In genomic region chr10:104456817-104457657, GRCh38 we compare ENCODE assay signal across 21 cellular contexts.
DNase-seq lines count a peak whose midpoint lies in the region; ATAC-seq and TF ChIP-seq lines count a peak whose summit lies in the region.
"Had no signal": no experiment of that assay in that cellular context is flagged by ENCODE, and none has a peak within 500 bp of the region (broad histone marks: within the 10 kb centered on the region; RNA-seq: fewer than 3 reads in every experiment).

No MANE protein-coding gene starts in this region.

- H3K36me3 ChIP-seq in testis (ENCODE audit: low read depth, missing control alignments), result no peaks in the 10 kb centered on the region
- H3K36me3 ChIP-seq: neural progenitor cell had no signal

- H3K4me1 ChIP-seq in testis, result no peaks in the 10 kb centered on the region
- H3K4me1 ChIP-seq: neural progenitor cell had no signal

- peaks cover 7% of the 10 kb centered on the region for H3K4me1 Mint-ChIP-seq in stimulated activated naive CD8-positive, alpha-beta T cell treated with anti-CD3 and anti-CD28 coated beads, Interleukin-15, amount 100 ng/mL, for 72 hours
- H3K4me1 Mint-ChIP-seq: activated CD4-positive, alpha-beta memory T cell treated with anti-CD3 and anti-CD28 coated beads, Interleukin-2, amount 10 ng/mL, durations not matched to agents 7 days and 5 days; central memory CD8-positive, alpha-beta T cell; neural progenitor cell had no signal

- no peaks in the 10 kb centered on the region for H3K9me3 Mint-ChIP-seq in stimulated activated naive CD8-positive, alpha-beta T cell treated with anti-CD3 and anti-CD28 coated beads, Interleukin-15, amount 100 ng/mL, for 72 hours
- no peaks in the 10 kb centered on the region for H3K9me3 Mint-ChIP-seq in activated naive CD4-positive, alpha-beta T cell treated with anti-CD3 and anti-CD28 coated beads, Interleukin-2, amount 50 U/mL, for 72 hours
- H3K9me3 Mint-ChIP-seq: activated CD4-positive, alpha-beta memory T cell treated with anti-CD3 and anti-CD28 coated beads, Interleukin-2, amount 10 ng/mL, durations not matched to agents 7 days and 5 days; activated T-helper 1 cell treated with anti-CD3 and anti-CD28 coated beads, Interleukin-12 subunit alpha, Interleukin-12 subunit beta, Interleukin-2, Interleukin-4 antibody, amounts not matched to agents 30 ng/mL and 10 ng/mL and 1 ng/mL, durations not matched to agents 14 hours and 24 hours and 36 hours; CD8-positive, alpha-beta T cell had no signal

- no peak for DNase-seq in stimulated activated naive CD8-positive, alpha-beta T cell treated with anti-CD3 and anti-CD28 coated beads, Interleukin-15, Interleukin-2, amounts not matched to agents 100 U/mL and 50 U/mL, for 24 hours
- DNase-seq in stimulated activated naive CD8-positive, alpha-beta T cell treated with anti-CD3 and anti-CD28 coated beads, Interleukin-15, amount 100 ng/mL, for 72 hours, result no peak
- DNase-seq in RKO (ENCODE audit: low spot score) (no peak), testis (no peak)
- no peak for DNase-seq in activated naive CD4-positive, alpha-beta T cell treated with anti-CD3 and anti-CD28 coated beads, Interleukin-2, amount 50 U/mL, for 72 hours (ENCODE audit: low spot score in 2 of 2)
- DNase-seq: activated CD4-positive, alpha-beta memory T cell treated with anti-CD3 and anti-CD28 coated beads, Interleukin-2, amount 10 ng/mL, durations not matched to agents 7 days and 5 days; amniotic stem cell; CD8-positive, alpha-beta T cell; DND-41; effector CD8-positive, alpha-beta T cell; hypothalamus; kidney glomerular epithelial cell; NCI-H2081; NCI-H526 treated with DMSO at 0.1 percent for 48 hours; stimulated activated CD4-positive, alpha-beta T cell treated with anti-CD3 and anti-CD28 coated beads, Interleukin-1b, Interleukin-23, amount 100 ng/mL, for 48 hours had no signal

- no peak for TF ChIP-seq CTCF in testis (IDR thresholded peaks at IDR 0.05)

- no peak overlapping the region for H3K4me3 Mint-ChIP-seq in stimulated activated naive CD8-positive, alpha-beta T cell treated with anti-CD3 and anti-CD28 coated beads, Interleukin-15, amount 100 ng/mL, for 72 hours
- H3K4me3 Mint-ChIP-seq: activated CD4-positive, alpha-beta memory T cell treated with anti-CD3 and anti-CD28 coated beads, Interleukin-2, amount 10 ng/mL, durations not matched to agents 7 days and 5 days; activated T-helper 1 cell treated with anti-CD3 and anti-CD28 coated beads, Interleukin-12 subunit alpha, Interleukin-12 subunit beta, Interleukin-2, Interleukin-4 antibody, amounts not matched to agents 30 ng/mL and 10 ng/mL and 1 ng/mL, durations not matched to agents 14 hours and 24 hours and 36 hours; CD8-positive, alpha-beta T cell; central memory CD8-positive, alpha-beta T cell; neural progenitor cell had no signal

- H3K36me3 Mint-ChIP-seq in activated naive CD4-positive, alpha-beta T cell treated with anti-CD3 and anti-CD28 coated beads, Interleukin-2, amount 50 U/mL, for 72 hours, result no peaks in the 10 kb centered on the region
- H3K36me3 Mint-ChIP-seq: CD8-positive, alpha-beta T cell; neural progenitor cell had no signal

- H3K9me3 ChIP-seq in testis, result no peaks in the 10 kb centered on the region

- H3K27ac ChIP-seq in testis, result no peak overlapping the region
- H3K27ac ChIP-seq: neural progenitor cell had no signal

- ATAC-seq in stimulated activated naive CD8-positive, alpha-beta T cell treated with anti-CD3 and anti-CD28 coated beads, Interleukin-15, Interleukin-2, amounts not matched to agents 100 U/mL and 50 U/mL, for 24 hours, result peak; percentile 19
- no peak for ATAC-seq in stimulated activated naive CD8-positive, alpha-beta T cell treated with anti-CD3 and anti-CD28 coated beads, Interleukin-15, amount 100 ng/mL, for 72 hours
- ATAC-seq in GM21786 (IDR thresholded peaks at IDR 0.05; ENCODE audit: unreplicated experiment) (peak; percentile 83), HG03469 (IDR thresholded peaks at IDR 0.05; ENCODE audit: unreplicated experiment) (peak; percentile 88), GM21737 (IDR thresholded peaks at IDR 0.05; ENCODE audit: unreplicated experiment) (no peak)
- no peak for ATAC-seq in activated naive CD4-positive, alpha-beta T cell treated with anti-CD3 and anti-CD28 coated beads, Interleukin-2, amount 50 U/mL, for 72 hours
- ATAC-seq: CD8-positive, alpha-beta T cell had no signal

- no peak overlapping the region for H3K4me3 ChIP-seq in testis
- H3K4me3 ChIP-seq: neural progenitor cell had no signal

- intact Hi-C loops in testis (cut with DNase I; ENCODE audit: low total_unique reads), result no loop called here

- 65 to 76% methylated on average over 9 of the region's 9 CpGs for WGBS in testis, 2 donors

- H3K27me3 Mint-ChIP-seq in stimulated activated naive CD8-positive, alpha-beta T cell treated with anti-CD3 and anti-CD28 coated beads, Interleukin-15, amount 100 ng/mL, for 72 hours, result peaks cover 32% of the 10 kb centered on the region

- no peaks in the 10 kb centered on the region for H3K27me3 ChIP-seq in testis
- H3K27me3 ChIP-seq: neural progenitor cell had no signal

- TF ChIP-seq POLR2A in testis (IDR thresholded peaks at IDR 0.05), result no peak

- no peak overlapping the region for H3K27ac Mint-ChIP-seq in stimulated activated naive CD8-positive, alpha-beta T cell treated with anti-CD3 and anti-CD28 coated beads, Interleukin-15, amount 100 ng/mL, for 72 hours
- H3K27ac Mint-ChIP-seq in activated naive CD4-positive, alpha-beta T cell treated with anti-CD3 and anti-CD28 coated beads, Interleukin-2, amount 50 U/mL, for 72 hours, result no peak overlapping the region
- H3K27ac Mint-ChIP-seq: activated CD4-positive, alpha-beta memory T cell treated with anti-CD3 and anti-CD28 coated beads, Interleukin-2, amount 10 ng/mL, durations not matched to agents 7 days and 5 days; activated T-helper 1 cell treated with anti-CD3 and anti-CD28 coated beads, Interleukin-12 subunit alpha, Interleukin-12 subunit beta, Interleukin-2, Interleukin-4 antibody, amounts not matched to agents 30 ng/mL and 10 ng/mL and 1 ng/mL, durations not matched to agents 14 hours and 24 hours and 36 hours; CD8-positive, alpha-beta T cell; neural progenitor cell had no signal

Comparison
In these comparisons a context has a peak if more than half of its experiments do, and no peak if none do; other contexts are left out.
1. ATAC-seq: peak in stimulated activated naive CD8-positive, alpha-beta T cell treated with anti-CD3 and anti-CD28 coated beads, Interleukin-15, Interleukin-2, amounts not matched to agents 100 U/mL and 50 U/mL, for 24 hours (single experiment), GM21786 (single experiment) and HG03469 (single experiment); none in stimulated activated naive CD8-positive, alpha-beta T cell treated with anti-CD3 and anti-CD28 coated beads, Interleukin-15, amount 100 ng/mL, for 72 hours (single experiment), GM21737 (single experiment) and activated naive CD4-positive, alpha-beta T cell treated with anti-CD3 and anti-CD28 coated beads, Interleukin-2, amount 50 U/mL, for 72 hours (0 of 2).